Comparison of ENCODE assay signal across 1 cellular context in the genomic region with DNA sequence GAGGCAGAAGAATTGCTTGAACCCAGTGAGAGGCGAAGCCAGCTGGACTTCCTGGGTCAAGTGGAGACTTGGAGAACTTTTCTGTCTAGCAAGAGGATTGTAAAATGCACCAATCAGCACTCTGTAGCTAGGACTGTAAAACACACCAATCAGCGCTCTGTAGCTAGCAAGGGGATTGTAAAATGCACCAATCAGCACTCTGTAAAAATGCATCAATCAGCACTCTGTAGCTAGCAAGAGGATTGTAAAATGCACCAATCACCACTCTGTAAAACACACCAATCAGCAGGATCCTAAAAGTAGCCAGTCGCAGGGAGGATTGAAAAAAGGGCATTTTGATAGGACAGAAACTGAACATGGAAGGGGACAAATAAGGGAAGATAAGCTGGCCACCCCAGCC. TPM values are rescaled to one million over a fixed set of nuclear protein-coding genes. Genes with fewer than 3 reads are reported as not detected.
"Had no signal": no experiment of that assay in that cellular context is flagged by ENCODE, and none has a peak within 500 bp of the region (broad histone marks: within the 10 kb centered on the region; RNA-seq: fewer than 3 reads in every experiment).

No MANE protein-coding gene starts in this region.

RNA-seq across cellular contexts. Expression of gene TLE1, which starts 41.2 kb away (rescaled TPM):
- polyA plus RNA-seq: K562 had no signal
